29 cellular contexts compared by ENCODE assay signal in the genomic region with DNA sequence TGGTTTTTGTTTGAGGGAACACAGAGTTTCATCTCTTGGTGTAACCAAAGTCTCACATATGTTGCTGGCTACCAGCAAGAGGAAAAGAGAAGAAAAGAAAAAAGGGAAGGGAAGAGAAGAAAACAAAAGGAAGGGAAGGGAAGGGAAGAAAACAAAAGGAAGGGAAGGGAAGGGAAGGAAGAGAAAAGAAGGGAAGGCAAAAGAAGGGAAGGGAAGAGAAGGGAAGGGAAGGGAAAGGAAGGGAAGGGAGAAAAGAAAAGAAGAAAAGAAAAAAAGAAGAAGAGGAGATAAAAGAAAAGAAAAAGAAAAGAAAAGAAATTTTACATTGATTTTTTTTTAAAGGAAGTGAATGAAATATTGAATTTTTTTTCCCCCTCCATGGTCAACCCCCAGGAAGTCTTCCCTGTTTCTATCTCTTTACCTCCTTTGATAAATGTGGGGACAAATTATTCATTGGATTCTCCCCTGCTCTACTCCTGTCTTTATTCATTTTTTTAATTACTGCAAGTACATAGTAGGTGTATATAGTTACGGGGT.
DNase-seq lines count a peak whose midpoint lies in the region; ATAC-seq, FAIRE-seq and TF ChIP-seq lines count a peak whose summit lies in the region.
"Had no signal": no experiment of that assay in that cellular context is flagged by ENCODE, and none has a peak within 500 bp of the region (broad histone marks: within the 10 kb centered on the region; RNA-seq: fewer than 3 reads in every experiment).

No MANE protein-coding gene starts in this region.

- no peak overlapping the region for H2BK20ac ChIP-seq in H1 (ENCODE audit: low read length)

- FAIRE-seq in HepG2 (lab: Jason Lieb, UNC) (no peak), H1 (lab: Jason Lieb, UNC) (no peak)
- FAIRE-seq: A204.1, GM12878, GM12892, GM18507 had no signal

- H3K4me3 ChIP-seq in HepG2 (replicated peaks in 1 of 3; ENCODE audit: insufficient read depth in 1 of 3, low read depth in 2 of 3, low read length in 3 of 3) (no peak overlapping the region), right lobe of liver (no peak overlapping the region), GM23338 (no peak overlapping the region), HEK293 (ENCODE audit: low read depth, low read length) (no peak overlapping the region), H1 (ENCODE audit: extremely low read depth in 1 of 4, insufficient read depth in 2 of 4, low read depth in 3 of 4, low read length in 4 of 4) (no peak overlapping the region)
- H3K4me3 ChIP-seq: BLaER1, GM12878 had no signal

- no peak overlapping the region for H4K91ac ChIP-seq in H1 (replicated peaks; ENCODE audit: insufficient read length, low read length)

- no TSS peak for BruUV-seq in HepG2 (replicated peaks; lab: Mats Ljungman, UMichigan)

- no peak overlapping the region for H3K56ac ChIP-seq in H1 (replicated peaks; ENCODE audit: insufficient read length, low read depth, low read length)

- POLR2A ChIA-PET in HepG2 (lab: Yijun Ruan, JAX) (no interaction called here), HEK293 (lab: Yijun Ruan, JAX) (no interaction called here), H1 (lab: Charles Lee; ENCODE audit: partially characterized antibody) (no interaction called here)

- no peaks in the 10 kb centered on the region; a peak in 1 of 5 replicates for H3K27me3 ChIP-seq in HepG2 (ENCODE audit: control insufficient read depth in 1 of 2, insufficient read depth in 2 of 2, low read length in 2 of 2)
- H3K27me3 ChIP-seq in right lobe of liver = no peaks in the 10 kb centered on the region
- H3K27me3 ChIP-seq in GM23338 (ENCODE audit: insufficient read depth) = no peaks in the 10 kb centered on the region
- H3K27me3 ChIP-seq in H1 (replicated peaks in 1 of 4; ENCODE audit: control insufficient read depth in 3 of 4, extremely low read depth in 1 of 4, insufficient read depth in 3 of 4, low read length in 3 of 4) = peaks cover 0 to 2% (median 0%) of the 10 kb centered on the region in 4 experiments; a peak in 1 of 7 replicates
- H3K27me3 ChIP-seq: BE2C, BLaER1 had no signal

- H3K9me2 ChIP-seq in GM23338 (ENCODE audit: insufficient read depth) = no peaks in the 10 kb centered on the region

- no peak overlapping the region for H3K18ac ChIP-seq in H1 (ENCODE audit: extremely low read depth, low read length)

- H2AK5ac ChIP-seq in H1 (ENCODE audit: low read depth, low read length) = no peak overlapping the region

- peaks cover 87% of the 10 kb centered on the region for H3K9me3 Mint-ChIP-seq in GM23338

- no peaks in the 10 kb centered on the region for H3F3A ChIP-seq in GM23338 (replicated peaks; ENCODE audit: low read depth)

- CTCF ChIA-PET in HepG2 (lab: Yijun Ruan, JAX; ENCODE audit: low intra/inter-chr PET ratio, low total read pairs) (no interaction called here), HEK293 (lab: Yijun Ruan, JAX) (no interaction called here), H1 (lab: Charles Lee; ENCODE audit: partially characterized antibody) (no interaction called here)

- H4K20me1 ChIP-seq in HepG2 (ENCODE audit: insufficient read depth, low read length) (no peaks in the 10 kb centered on the region), GM23338 (replicated peaks; ENCODE audit: insufficient read depth) (no peaks in the 10 kb centered on the region), H1 (replicated peaks in 1 of 2; ENCODE audit: control insufficient read depth in 1 of 2, insufficient read depth in 2 of 2, low read length in 2 of 2) (no peaks in the 10 kb centered on the region)
- H4K20me1 ChIP-seq: BLaER1 had no signal

- no peaks in the 10 kb centered on the region for H3K79me2 ChIP-seq in HepG2 (ENCODE audit: insufficient read depth, low read length)
- H3K79me2 ChIP-seq in GM23338 (replicated peaks; ENCODE audit: insufficient read depth) = no peaks in the 10 kb centered on the region
- no peaks in the 10 kb centered on the region for H3K79me2 ChIP-seq in H1 (ENCODE audit: control insufficient read depth in 1 of 2, insufficient read depth in 2 of 2, low read length in 2 of 2)

- H3K36me3 Mint-ChIP-seq in GM23338 (ENCODE audit: low read depth) = peaks cover 40% of the 10 kb centered on the region
- H3K36me3 Mint-ChIP-seq: CD14-positive monocyte; CD4-positive, alpha-beta memory T cell; CD4-positive, CD25-positive, alpha-beta regulatory T cell; CD8-positive, alpha-beta memory T cell had no signal

- H2BK5ac ChIP-seq in H1 (ENCODE audit: low read depth, low read length) = no peak overlapping the region

- H2BK15ac ChIP-seq in H1 (ENCODE audit: low read length) = no peak overlapping the region

- no peaks in the 10 kb centered on the region for H3K36me3 ChIP-seq in HepG2 (replicated peaks in 1 of 2; ENCODE audit: control insufficient read depth in 1 of 2, insufficient read depth in 2 of 2, low read length in 2 of 2)
- no peaks in the 10 kb centered on the region for H3K36me3 ChIP-seq in right lobe of liver
- H3K36me3 ChIP-seq in GM23338 (ENCODE audit: insufficient read depth) = no peaks in the 10 kb centered on the region
- H3K36me3 ChIP-seq in HEK293 (ENCODE audit: control insufficient read depth in 2 of 2, insufficient read depth in 1 of 2, low read length in 2 of 2) = no peaks in the 10 kb centered on the region
- no peaks in the 10 kb centered on the region for H3K36me3 ChIP-seq in H1 (ENCODE audit: control insufficient read depth in 2 of 4, insufficient read depth in 4 of 4, low read length in 3 of 4)
- H3K36me3 ChIP-seq: BE2C, BLaER1 had no signal

- no peak overlapping the region for H3K27ac Mint-ChIP-seq in GM23338
- H3K27ac Mint-ChIP-seq: CD14-positive monocyte; CD4-positive, CD25-positive, alpha-beta regulatory T cell; CD8-positive, alpha-beta memory T cell had no signal

- no peaks in the 10 kb centered on the region for H3K23me2 ChIP-seq in H1 (ENCODE audit: low read depth, low read length)

- TF ChIP-seq CTCF in HepG2 (CRISPR knock-in tag; IDR thresholded peaks at IDR 0.05) (no peak), right lobe of liver (IDR thresholded peaks at IDR 0.05) (no peak), GM23338 (conservative IDR thresholded peaks at IDR 0.05; ENCODE audit: low read depth in 2 of 2) (no peak), HEK293 (tag by site-specific recombination; IDR thresholded peaks at IDR 0.05) (no peak), H1 (IDR thresholded peaks at IDR 0.05; ENCODE audit: control extremely low read depth in 1 of 3, insufficient read depth in 1 of 3, low read depth in 1 of 3, low read length in 3 of 3) (no peak), GM20000 (IDR thresholded peaks at IDR 0.05; ENCODE audit: extremely low read depth, missing control alignments) (no peak)

- TF ChIP-seq RAD21 in HepG2 (CRISPR knock-in tag; IDR thresholded peaks at IDR 0.05) = no peak
- no peak for TF ChIP-seq RAD21 in H1 (IDR thresholded peaks at IDR 0.05 in 1 of 2, conservative IDR thresholded peaks at IDR 0.05 in 1 of 2; ENCODE audit: low read depth in 2 of 2, low read length in 2 of 2)

- intact Hi-C loops in HepG2 (cut with micrococcal nuclease; ENCODE audit: unreplicated experiment) = no loop called here
- intact Hi-C loops in right lobe of liver (cut with DNase I) = no loop called here

- DNase-seq in HepG2 (ENCODE audit: low spot score) (no peak), right lobe of liver (no peak), GM23338 (ENCODE audit: low spot score) (no peak), H1 (ENCODE audit: low read depth in 1 of 2, low spot score in 2 of 2) (no peak), GM20000 (ENCODE audit: low spot score) (no peak)
- DNase-seq: 8988T; ACHN; BE2C; C1 segment of cervical spinal cord; CD4-positive, alpha-beta memory T cell; CD4-positive, CD25-positive, alpha-beta regulatory T cell; CD8-positive, alpha-beta memory T cell; COR-L47; DMS 273 treated with DMSO at 0.1 percent for 48 hours; DMS153; DMS53; DMS79; DND-41; EL; GDM1 had no signal

- TF ChIP-seq EP300 in HepG2 (IDR thresholded peaks at IDR 0.05; ENCODE audit: low read depth in 2 of 2, low read length in 2 of 2) = no peak
- TF ChIP-seq EP300 in HepG2 (CRISPR knock-in tag; IDR thresholded peaks at IDR 0.05; ENCODE audit: borderline replicate concordance) = no peak
- TF ChIP-seq EP300 in H1 (IDR thresholded peaks at IDR 0.05; ENCODE audit: borderline replicate concordance in 1 of 2, low read depth in 2 of 2, low read length in 2 of 2) = no peak

- H3K23ac ChIP-seq in H1 (ENCODE audit: insufficient read length) = no peak overlapping the region

- no peaks in the 10 kb centered on the region for H3K4me1 ChIP-seq in HepG2 (ENCODE audit: insufficient read depth, low read length)
- H3K4me1 ChIP-seq in right lobe of liver = no peaks in the 10 kb centered on the region
- no peaks in the 10 kb centered on the region for H3K4me1 ChIP-seq in GM23338 (ENCODE audit: insufficient read depth)
- no peaks in the 10 kb centered on the region for H3K4me1 ChIP-seq in HEK293 (ENCODE audit: control insufficient read depth, insufficient read depth, low read length)
- H3K4me1 ChIP-seq in H1 (replicated peaks in 1 of 4; ENCODE audit: control insufficient read depth in 3 of 4, insufficient read depth in 4 of 4, low read length in 3 of 4) = peaks cover 0 to 2% (median 0%) of the 10 kb centered on the region in 4 experiments; a peak in 1 of 7 replicates
- H3K4me1 ChIP-seq: BE2C, BLaER1 had no signal

- TF ChIP-seq POLR2A in HepG2 (IDR thresholded peaks at IDR 0.05; ENCODE audit: insufficient read depth in 1 of 2, low read depth in 2 of 2, low read length in 2 of 2) (no peak), right lobe of liver (IDR thresholded peaks at IDR 0.05) (no peak), H1 (IDR thresholded peaks at IDR 0.05; ENCODE audit: control extremely low read depth in 1 of 2, low read depth in 2 of 2, low read length in 2 of 2) (no peak)

- H3K4me2 ChIP-seq in HepG2 (ENCODE audit: low read depth, low read length) (no peak overlapping the region), GM23338 (no peak overlapping the region), H1 (ENCODE audit: insufficient read depth in 1 of 2, low read depth in 2 of 2, low read length in 2 of 2) (no peak overlapping the region)
- H3K4me2 ChIP-seq: BLaER1 had no signal

- no peaks in the 10 kb centered on the region for H3K9me3 ChIP-seq in HepG2 (ENCODE audit: low read length)
- no peaks in the 10 kb centered on the region for H3K9me3 ChIP-seq in right lobe of liver
- no peaks in the 10 kb centered on the region for H3K9me3 ChIP-seq in HEK293 (ENCODE audit: control insufficient read depth, insufficient read depth, low read depth, low read length)
- H3K9me3 ChIP-seq in H1 (ENCODE audit: insufficient read depth in 2 of 2, low read depth in 1 of 2, low read length in 1 of 2) = no peaks in the 10 kb centered on the region
- H3K9me3 ChIP-seq: BE2C, BLaER1 had no signal

- H3K4ac ChIP-seq in H1 (replicated peaks; ENCODE audit: insufficient read length, low read depth, low read length) = no peak overlapping the region

- no peak overlapping the region for H3K14ac ChIP-seq in H1 (ENCODE audit: insufficient read length)

- ATAC-seq in HepG2 = no peak
- no peak for ATAC-seq in right lobe of liver
- no peak for ATAC-seq in GM23338
- no peak for ATAC-seq in HG02852 (IDR thresholded peaks at IDR 0.05; ENCODE audit: unreplicated experiment)
- ATAC-seq in HG03354 (IDR thresholded peaks at IDR 0.05; ENCODE audit: poor library complexity, severe bottlenecking, unreplicated experiment) = no peak
- ATAC-seq: GM12878 had no signal

- no peaks in the 10 kb centered on the region for H3K79me1 ChIP-seq in H1 (ENCODE audit: low read depth, low read length)

- no peak overlapping the region for H2AFZ ChIP-seq in HepG2 (ENCODE audit: low read length)
- peak overlapping the region; percentile 74; the same call in 1 of the 2 replicates for H2AFZ ChIP-seq in GM23338
- no peak overlapping the region for H2AFZ ChIP-seq in H1 (ENCODE audit: low read length)

- in situ Hi-C loops in HepG2 (cut with HindIII; ENCODE audit: extremely low pct_ligation_motif_present, low pct_unique_long_range_greater_than_20kb) = no loop called here

- no peak overlapping the region for H3K4me3 Mint-ChIP-seq in GM23338
- H3K4me3 Mint-ChIP-seq: CD14-positive monocyte; CD4-positive, alpha-beta memory T cell; CD4-positive, CD25-positive, alpha-beta regulatory T cell; CD8-positive, alpha-beta memory T cell had no signal

- no peak overlapping the region for H3K9ac ChIP-seq in HepG2 (ENCODE audit: insufficient read depth, low read depth, low read length)
- no peak overlapping the region for H3K9ac ChIP-seq in H1 (replicated peaks in 1 of 4; ENCODE audit: extremely low read depth in 1 of 4, low read depth in 3 of 4, low read length in 3 of 4)
- H3K9ac ChIP-seq: BLaER1 had no signal

- no peaks in the 10 kb centered on the region for H3K4me1 Mint-ChIP-seq in GM23338
- H3K4me1 Mint-ChIP-seq: CD14-positive monocyte; CD4-positive, alpha-beta memory T cell; CD4-positive, CD25-positive, alpha-beta regulatory T cell; CD8-positive, alpha-beta memory T cell had no signal

- H4K8ac ChIP-seq in H1 (ENCODE audit: extremely low read depth, insufficient read depth, low read length) = no peak overlapping the region

- H3K27me3 Mint-ChIP-seq in GM23338 (ENCODE audit: insufficient read depth, low read depth, poor library complexity) = peaks cover 8% of the 10 kb centered on the region
- H3K27me3 Mint-ChIP-seq: CD4-positive, alpha-beta memory T cell; CD4-positive, CD25-positive, alpha-beta regulatory T cell had no signal

- no peak overlapping the region for H4K5ac ChIP-seq in H1 (ENCODE audit: insufficient read length, low read depth, low read length)

- H3K27ac ChIP-seq in HepG2 (ENCODE audit: extremely low read length, insufficient read depth, low read length) (no peak overlapping the region), right lobe of liver (no peak overlapping the region), GM23338 (ENCODE audit: low read depth) (no peak overlapping the region), HEK293 (ENCODE audit: extremely low read depth, low read depth, low read length) (no peak overlapping the region), H1 (ENCODE audit: low read depth, low read length) (no peak overlapping the region)
- H3K27ac ChIP-seq: BLaER1 had no signal

- H2BK120ac ChIP-seq in H1 (replicated peaks; ENCODE audit: low read depth, low read length) = no peak overlapping the region

- H2BK12ac ChIP-seq in H1 (ENCODE audit: low read depth, low read length) = 0 out of 2 replicates have a peak overlapping the region, but pooled peaks have one; percentile 68

- 20% methylated on average over 1 of the region's 1 CpG for WGBS in HepG2 (ENCODE audit: low lambda C conversion rate)
- 91% methylated on average over 1 of the region's 1 CpG for WGBS in right lobe of liver (ENCODE audit: insufficient coverage, low coverage, low lambda C conversion rate, missing lambda C conversion rate)
- 100% methylated on average over 1 of the region's 1 CpG; no CpG with 5 or more reads in 1 of the 2 experiments for WGBS in H1 (ENCODE audit: extremely low coverage in 1 of 2, insufficient coverage in 1 of 2, insufficient read length in 1 of 2, insufficient replicate concordance in 2 of 2, low coverage in 1 of 2, low lambda C conversion rate in 2 of 2, missing lambda C conversion rate in 1 of 2), 2 experiments
